In the genomic region with DNA sequence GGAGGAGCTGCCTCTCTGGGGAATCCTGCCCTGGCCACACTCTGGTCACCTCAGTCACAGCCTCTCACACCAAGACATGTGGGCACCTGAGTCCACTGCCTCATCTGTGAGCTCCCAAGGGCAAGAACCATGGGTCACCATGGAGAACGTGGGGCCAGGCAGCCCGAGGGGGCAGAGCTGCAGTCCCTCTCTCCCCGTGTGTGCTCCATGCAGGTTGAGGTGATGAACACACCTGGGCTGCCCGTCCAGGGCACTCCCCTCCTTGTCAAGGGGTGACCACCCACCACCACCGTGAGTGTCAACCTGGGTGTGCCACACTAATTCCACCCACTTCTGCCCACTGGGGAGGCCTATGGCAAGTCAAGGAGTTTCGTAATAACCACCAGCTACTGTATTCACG, we compare ENCODE assay signal across 22 cellular contexts.
"Had no signal": no experiment of that assay in that cellular context is flagged by ENCODE, and none has a peak within 500 bp of the region (broad histone marks: within the 10 kb centered on the region; RNA-seq: fewer than 3 reads in every experiment).

No MANE protein-coding gene starts in this region.

- H3K4me3 ChIP-seq: SJSA1, SK-N-MC had no signal

- FAIRE-seq: HTR-8/SVneo, RCC 7860 had no signal

- H3K36me3 ChIP-seq: SJSA1 had no signal

- H3K9me3 ChIP-seq: SJSA1 had no signal

- H3K4me1 ChIP-seq: SJSA1 had no signal

- H3K27me3 ChIP-seq: SJSA1 had no signal

- DNase-seq: KBM-7, NCI-H1048, NCI-H1105, NCI-H1417, NCI-H1436 treated with DMSO at 0.1 percent for 48 hours, NCI-H1694, NCI-H187 treated with DMSO at 0.1 percent for 48 hours, NCI-H2029 treated with DMSO at 0.1 percent for 48 hours, NCI-H226, NCI-H446, NCI-H510A, NCI-H524 treated with DMSO at 0.1 percent for 48 hours, NCI-H69, NCI-H774, Right ventricle myocardium superior, RPMI8226, SIG-M5 had no signal

- H3K27ac ChIP-seq: HL-60, SJSA1, SK-N-MC had no signal
